In the genomic region with DNA sequence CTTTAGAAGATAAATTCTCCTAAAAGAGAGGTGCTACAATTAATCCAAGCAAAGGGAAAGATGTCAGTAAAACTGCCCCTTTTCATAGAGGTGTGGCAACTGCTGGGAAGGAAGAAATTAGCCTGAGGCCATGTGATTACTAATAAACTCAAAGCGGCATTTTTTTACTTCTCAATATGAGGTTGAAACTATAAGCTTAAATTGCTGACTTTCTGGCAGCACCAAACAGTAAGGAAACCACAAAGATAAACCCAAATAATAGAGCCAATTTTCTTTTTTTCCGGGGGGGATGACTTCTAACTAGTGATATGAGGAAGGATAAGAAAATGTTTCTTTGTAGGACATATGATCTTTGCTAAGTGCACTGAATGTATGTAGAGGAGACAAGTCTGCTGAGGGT, we compare ENCODE assay signal across 29 cellular contexts. TPM values are rescaled to one million over a fixed set of nuclear protein-coding genes. Genes with fewer than 3 reads are reported as not detected.
DNase-seq lines count a peak whose midpoint lies in the region; FAIRE-seq and TF ChIP-seq lines count a peak whose summit lies in the region.
"Had no signal": no experiment of that assay in that cellular context is flagged by ENCODE, and none has a peak within 500 bp of the region (broad histone marks: within the 10 kb centered on the region; RNA-seq: fewer than 3 reads in every experiment).

No MANE protein-coding gene starts in this region.

- no peaks in the 10 kb centered on the region for H3K79me2 ChIP-seq in SK-N-SH (ENCODE audit: insufficient read depth)

- H4K20me1 ChIP-seq in SK-N-SH (ENCODE audit: insufficient read depth): no peaks in the 10 kb centered on the region

- no peaks in the 10 kb centered on the region for H3K9me3 ChIP-seq in SK-N-SH
- H3K9me3 ChIP-seq: BE2C had no signal

- no peak overlapping the region for H3K27ac ChIP-seq in SK-N-SH (ENCODE audit: low read depth in 2 of 2, low read length in 1 of 2)
- H3K27ac ChIP-seq: GM23248 had no signal

- CTCF ChIA-PET in SK-N-SH (lab: Yijun Ruan, JAX): interaction anchor here (0.7 kb wide), 1 partner anchor 15 kb away, joined by 3 read pairs; no protein-coding TSS in a partner anchor

- no peak overlapping the region for H3K9ac ChIP-seq in SK-N-SH
- H3K9ac ChIP-seq: GM23248 had no signal

- H3F3A ChIP-seq in SK-N-SH (replicated peaks; ENCODE audit: insufficient read depth): no peaks in the 10 kb centered on the region

- 7% methylated on average over 2 of the region's 2 CpGs for WGBS in SK-N-SH (ENCODE audit: low lambda C conversion rate)

- no peak overlapping the region for H3K4me3 ChIP-seq in bronchial epithelial cell (ENCODE audit: low read depth, low read length)
- H3K4me3 ChIP-seq in SK-N-SH (ENCODE audit: low read depth in 2 of 2, low read length in 1 of 2): no peak overlapping the region
- H3K4me3 ChIP-seq: GM12878, GM23248 had no signal

- H3K9me2 ChIP-seq in SK-N-SH: no peaks in the 10 kb centered on the region

- no peak for TF ChIP-seq EP300 in SK-N-SH (IDR thresholded peaks at IDR 0.05; ENCODE audit: borderline replicate concordance in 1 of 2, low read depth in 1 of 2, low read length in 1 of 2)

- no peak for FAIRE-seq in bronchial epithelial cell (lab: Jason Lieb, UNC)
- FAIRE-seq: G401.6, GM12878, HTR-8/SVneo, RCC 7860 had no signal

- H2AFZ ChIP-seq in SK-N-SH (ENCODE audit: low read depth): no peak overlapping the region
- H2AFZ ChIP-seq: GM23248 had no signal

- no peak for TF ChIP-seq CTCF in bronchial epithelial cell (IDR thresholded peaks at IDR 0.05; ENCODE audit: insufficient read depth, low read length, severe bottlenecking)
- TF ChIP-seq CTCF in SK-N-SH (IDR thresholded peaks at IDR 0.05): no peak

- TF ChIP-seq RAD21 in SK-N-SH (IDR thresholded peaks at IDR 0.05; ENCODE audit: low read length): no peak

- H3K27me3 ChIP-seq in bronchial epithelial cell (ENCODE audit: control insufficient read depth, insufficient read depth, low read length) (no peaks in the 10 kb centered on the region), SK-N-SH (ENCODE audit: insufficient read depth) (no peaks in the 10 kb centered on the region; the same call in 1 of the 2 replicates)
- H3K27me3 ChIP-seq: BE2C had no signal

- no peak overlapping the region for H3K4me2 ChIP-seq in SK-N-SH

- POLR2A ChIA-PET in SK-N-SH (lab: Yijun Ruan, JAX): no interaction called here

- no peaks in the 10 kb centered on the region for H3K36me3 ChIP-seq in bronchial epithelial cell (ENCODE audit: control insufficient read depth, insufficient read depth, low read length)
- no peaks in the 10 kb centered on the region for H3K36me3 ChIP-seq in SK-N-SH (replicated peaks in 1 of 2; ENCODE audit: control insufficient read depth in 1 of 2, insufficient read depth in 2 of 2, low read length in 1 of 2)
- H3K36me3 ChIP-seq: BE2C had no signal

- H3K4me1 ChIP-seq in SK-N-SH (ENCODE audit: control insufficient read depth in 1 of 2, insufficient read depth in 2 of 2, low read depth in 1 of 2, low read length in 1 of 2): no peaks in the 10 kb centered on the region
- H3K4me1 ChIP-seq: BE2C had no signal

- peak; percentile 49 for DNase-seq in EL
- DNase-seq in M059J (ENCODE audit: low read depth): peak; percentile 58
- peak; percentile 52 for DNase-seq in bronchial epithelial cell (ENCODE audit: low read depth)
- peak; percentile 36 for DNase-seq in iris pigment epithelial cell (ENCODE audit: low read depth)
- DNase-seq in SK-N-SH: no peak
- DNase-seq in stimulated activated CD4-positive, alpha-beta T cell treated with anti-CD3 and anti-CD28 coated beads, Interleukin-15, amount 100 ng/mL, for 24 hours: no peak
- DNase-seq in NOMO-1 treated with DMSO at 0.1 percent for 48 hours (lab: John Stamatoyannopoulos, UW; ENCODE audit: unreplicated experiment): no peak
- DNase-seq: ACHN, BE2C, DMS153, DND-41, GM23248, H9, KBM-7, NCI-H1048, NCI-H1417, NCI-H1694, NCI-H2029 treated with DMSO at 0.1 percent for 48 hours, NCI-H2171, NCI-H226, NCI-H510A, NCI-H69 had no signal

TF ChIP-seq in SK-N-SH, 30 proteins besides CTCF, POLR2A, EP300 and RAD21:
- TF ChIP-seq FOSL2 (IDR thresholded peaks at IDR 0.05; ENCODE audit: borderline replicate concordance, low read depth) (no peak), GATA2 (CRISPR knock-in tag; IDR thresholded peaks at IDR 0.05) (no peak), JUND (IDR thresholded peaks at IDR 0.05) (no peak), TEAD4 (IDR thresholded peaks at IDR 0.05; ENCODE audit: borderline replicate concordance, insufficient read depth) (no peak), SMC3 (IDR thresholded peaks at IDR 0.05; ENCODE audit: low read depth, low read length) (no peak), TCF12 (IDR thresholded peaks at IDR 0.05) (no peak), POLR2AphosphoS5 (IDR thresholded peaks at IDR 0.05; ENCODE audit: low read depth, low read length) (no peak)
- TF ChIP-seq, protein P1, sequence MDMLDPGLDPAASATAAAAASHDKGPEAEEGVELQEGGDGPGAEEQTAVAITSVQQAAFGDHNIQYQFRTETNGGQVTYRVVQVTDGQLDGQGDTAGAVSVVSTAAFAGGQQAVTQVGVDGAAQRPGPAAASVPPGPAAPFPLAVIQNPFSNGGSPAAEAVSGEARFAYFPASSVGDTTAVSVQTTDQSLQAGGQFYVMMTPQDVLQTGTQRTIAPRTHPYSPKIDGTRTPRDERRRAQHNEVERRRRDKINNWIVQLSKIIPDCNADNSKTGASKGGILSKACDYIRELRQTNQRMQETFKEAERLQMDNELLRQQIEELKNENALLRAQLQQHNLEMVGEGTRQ (IDR thresholded peaks at IDR 0.05; ENCODE audit: borderline replicate concordance, low read depth, low read length): no peak
- TF ChIP-seq, protein P2, sequence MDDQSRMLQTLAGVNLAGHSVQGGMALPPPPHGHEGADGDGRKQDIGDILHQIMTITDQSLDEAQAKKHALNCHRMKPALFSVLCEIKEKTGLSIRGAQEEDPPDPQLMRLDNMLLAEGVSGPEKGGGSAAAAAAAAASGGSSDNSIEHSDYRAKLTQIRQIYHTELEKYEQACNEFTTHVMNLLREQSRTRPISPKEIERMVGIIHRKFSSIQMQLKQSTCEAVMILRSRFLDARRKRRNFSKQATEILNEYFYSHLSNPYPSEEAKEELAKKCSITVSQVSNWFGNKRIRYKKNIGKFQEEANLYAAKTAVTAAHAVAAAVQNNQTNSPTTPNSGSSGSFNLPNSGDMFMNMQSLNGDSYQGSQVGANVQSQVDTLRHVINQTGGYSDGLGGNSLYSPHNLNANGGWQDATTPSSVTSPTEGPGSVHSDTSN (IDR thresholded peaks at IDR 0.05): no peak
- TF ChIP-seq, protein P3, sequence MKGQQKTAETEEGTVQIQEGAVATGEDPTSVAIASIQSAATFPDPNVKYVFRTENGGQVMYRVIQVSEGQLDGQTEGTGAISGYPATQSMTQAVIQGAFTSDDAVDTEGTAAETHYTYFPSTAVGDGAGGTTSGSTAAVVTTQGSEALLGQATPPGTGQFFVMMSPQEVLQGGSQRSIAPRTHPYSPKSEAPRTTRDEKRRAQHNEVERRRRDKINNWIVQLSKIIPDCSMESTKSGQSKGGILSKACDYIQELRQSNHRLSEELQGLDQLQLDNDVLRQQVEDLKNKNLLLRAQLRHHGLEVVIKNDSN (IDR thresholded peaks at IDR 0.05; ENCODE audit: borderline replicate concordance, low read depth): no peak

RNA-seq across cellular contexts. Expression of a gene that starts 30.9 kb away (rescaled TPM):
- 2.7 and 4.2 TPM in 2 replicates for total RNA-seq in M059J (2014; rRNA removed; shearing (Covaris generic))
- under 0.01 TPM in 2 replicates for total RNA-seq in bronchial epithelial cell
- polyA plus RNA-seq in SK-N-SH (2012; rRNA removed): not detected in 2 replicates
- under 0.01 TPM in 1 of 2 replicates, not detected in the other for polyA plus RNA-seq in SK-N-SH (2012; cell fraction: cytosol; rRNA removed)
- 0.02 TPM in 1 of 2 replicates, not detected in the other for polyA plus RNA-seq in SK-N-SH (2012; cell fraction: nucleus; rRNA removed)
- total RNA-seq: GM12878; OCI-LY7; T-helper 1 cell treated with Interleukin-12 subunit alpha and Interleukin-12 subunit beta and Interleukin-4 antibody, amounts not matched to agents 30 ng/mL and 1 ng/mL, for 36 hours had no signal
- polyA plus RNA-seq: CD14-positive monocyte had no signal

Comparison
In these comparisons a context has a peak if more than half of its experiments do, and no peak if none do; other contexts are left out.
1. DNase-seq: peak in EL (single experiment), M059J (single experiment), bronchial epithelial cell (single experiment) and iris pigment epithelial cell (single experiment); none in SK-N-SH (single experiment), stimulated activated CD4-positive, alpha-beta T cell treated with anti-CD3 and anti-CD28 coated beads, Interleukin-15, amount 100 ng/mL, for 24 hours (single experiment) and NOMO-1 treated with DMSO at 0.1 percent for 48 hours (single experiment).